In the genomic region with DNA sequence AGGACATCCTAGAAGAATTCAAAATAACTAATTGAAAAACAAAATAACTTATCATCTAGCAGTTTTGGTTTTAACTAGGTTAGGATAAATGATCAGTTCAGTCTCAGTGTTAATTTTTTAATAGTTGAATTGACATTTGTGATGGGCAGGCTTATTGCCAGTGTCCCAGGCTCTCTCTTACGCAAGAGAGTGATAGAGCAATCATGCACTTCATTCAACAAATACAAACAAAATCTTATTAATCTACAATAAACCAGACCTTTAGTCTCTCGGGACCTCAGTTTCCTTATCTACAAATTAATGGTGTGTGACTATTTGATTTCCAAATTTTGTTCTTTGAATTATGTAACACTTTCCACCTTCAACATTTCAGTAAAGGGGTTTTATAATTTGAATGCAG, we compare ENCODE assay signal across 35 cellular contexts.
"Had no signal": no experiment of that assay in that cellular context is flagged by ENCODE, and none has a peak within 500 bp of the region (broad histone marks: within the 10 kb centered on the region; RNA-seq: fewer than 3 reads in every experiment).

No MANE protein-coding gene starts in this region.

- H3K9me3 ChIP-seq: MG63 had no signal

- H3K36me3 ChIP-seq: MG63 had no signal

- H3K27me3 ChIP-seq: MG63 had no signal

- DNase-seq: Kasumi-1, MG63, MM.1S, MV-4-11, NCI-H1048, NCI-H1092, NCI-H1092 treated with DMSO at 0.1 percent for 48 hours, NCI-H1105, NCI-H1105 treated with DMSO at 0.1 percent for 48 hours, NCI-H1417, NCI-H1417 treated with DMSO at 0.1 percent for 48 hours, NCI-H1436, NCI-H1436 treated with DMSO at 0.1 percent for 48 hours, NCI-H146, NCI-H1694, NCI-H1694 treated with DMSO at 0.1 percent for 48 hours, NCI-H187, NCI-H187 treated with DMSO at 0.1 percent for 48 hours, NCI-H1930, NCI-H2029, NCI-H2029 treated with DMSO at 0.1 percent for 48 hours, NCI-H2081, NCI-H2081 treated with DMSO at 0.1 percent for 48 hours, NCI-H2107, NCI-H2171, NCI-H2171 treated with DMSO at 0.1 percent for 48 hours, NCI-H2227 treated with DMSO at 0.1 percent for 48 hours, NCI-H226, NCI-H345, NCI-H446, NCI-H446 treated with DMSO at 0.1 percent for 48 hours, NCI-H510A, NCI-H510A treated with DMSO at 0.1 percent for 48 hours, NCI-H524, NCI-H524 treated with DMSO at 0.1 percent for 48 hours had no signal

- H3K4me3 ChIP-seq: MG63 had no signal
